In the genomic region with DNA sequence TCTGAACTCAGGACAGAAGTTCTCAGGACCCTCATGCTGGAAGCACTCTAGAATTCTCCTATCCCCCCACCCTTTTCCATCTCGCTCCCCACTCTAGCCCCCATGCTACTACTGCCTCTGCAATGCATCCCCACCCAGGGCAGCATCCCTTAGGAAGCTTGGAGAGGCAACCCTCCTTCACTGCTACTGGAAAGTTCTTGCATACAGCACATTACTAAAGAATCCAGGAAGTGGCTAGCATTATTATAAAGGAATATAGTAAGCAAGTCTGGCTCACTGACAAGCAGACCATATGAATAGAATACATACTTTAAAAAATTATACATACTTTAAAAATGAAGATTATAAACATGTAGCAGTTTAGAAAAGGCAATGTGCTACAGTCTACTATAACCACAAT, we compare ENCODE assay signal across 16 cellular contexts. TPM values are rescaled to one million over a fixed set of nuclear protein-coding genes. Genes with fewer than 3 reads are reported as not detected.
"Had no signal": no experiment of that assay in that cellular context is flagged by ENCODE, and none has a peak within 500 bp of the region (broad histone marks: within the 10 kb centered on the region; RNA-seq: fewer than 3 reads in every experiment).

No MANE protein-coding gene starts in this region.

RNA-seq across cellular contexts. Expression of a gene that starts 24.4 kb away (rescaled TPM):
- total RNA-seq: activated CD4-positive, alpha-beta memory T cell treated with anti-CD3 and anti-CD28 coated beads, Interleukin-2, amount 10 ng/mL, durations not matched to agents 7 days and 5 days; activated CD4-positive, alpha-beta T cell treated with anti-CD3 and anti-CD28 coated beads for 36 hours; activated CD4-positive, alpha-beta T cell treated with anti-CD3 and anti-CD28 coated beads, Interleukin-2, amount 10 ng/mL, durations not matched to agents 7 days and 5 days; activated CD8-positive, alpha-beta memory T cell treated with anti-CD3 and anti-CD28 coated beads, Interleukin-2, amount 10 ng/mL, durations not matched to agents 7 days and 5 days; activated CD8-positive, alpha-beta T cell treated with anti-CD3 and anti-CD28 coated beads, Interleukin-2, amount 10 ng/mL, durations not matched to agents 7 days and 5 days; activated naive CD8-positive, alpha-beta T cell treated with anti-CD3 and anti-CD28 coated beads, Interleukin-2, amount 10 ng/mL, durations not matched to agents 7 days and 5 days; activated T-helper 2 cell treated with anti-CD3 and anti-CD28 coated beads, Interferon-gamma antibody, Interleukin-2, Interleukin-4, amounts not matched to agents 10 μg/mL and 5 μg/mL and 100 μg/mL, durations not matched to agents 14 hours and 24 hours and 36 hours; ascending aorta; body of pancreas; breast epithelium; cardiac septum; cerebellum; T-helper 1 cell treated with Interleukin-12 subunit alpha and Interleukin-12 subunit beta and Interleukin-4 antibody, amounts not matched to agents 30 ng/mL and 1 ng/mL, for 36 hours; T-helper 17 cell; T-helper 2 cell treated with Interferon-gamma antibody and Interleukin-4, amounts not matched to agents 100 ng/mL and 5 ng/mL, for 36 hours had no signal
- polyA plus RNA-seq: adipose tissue had no signal
